8 cellular contexts compared by ENCODE assay signal in the genomic region with DNA sequence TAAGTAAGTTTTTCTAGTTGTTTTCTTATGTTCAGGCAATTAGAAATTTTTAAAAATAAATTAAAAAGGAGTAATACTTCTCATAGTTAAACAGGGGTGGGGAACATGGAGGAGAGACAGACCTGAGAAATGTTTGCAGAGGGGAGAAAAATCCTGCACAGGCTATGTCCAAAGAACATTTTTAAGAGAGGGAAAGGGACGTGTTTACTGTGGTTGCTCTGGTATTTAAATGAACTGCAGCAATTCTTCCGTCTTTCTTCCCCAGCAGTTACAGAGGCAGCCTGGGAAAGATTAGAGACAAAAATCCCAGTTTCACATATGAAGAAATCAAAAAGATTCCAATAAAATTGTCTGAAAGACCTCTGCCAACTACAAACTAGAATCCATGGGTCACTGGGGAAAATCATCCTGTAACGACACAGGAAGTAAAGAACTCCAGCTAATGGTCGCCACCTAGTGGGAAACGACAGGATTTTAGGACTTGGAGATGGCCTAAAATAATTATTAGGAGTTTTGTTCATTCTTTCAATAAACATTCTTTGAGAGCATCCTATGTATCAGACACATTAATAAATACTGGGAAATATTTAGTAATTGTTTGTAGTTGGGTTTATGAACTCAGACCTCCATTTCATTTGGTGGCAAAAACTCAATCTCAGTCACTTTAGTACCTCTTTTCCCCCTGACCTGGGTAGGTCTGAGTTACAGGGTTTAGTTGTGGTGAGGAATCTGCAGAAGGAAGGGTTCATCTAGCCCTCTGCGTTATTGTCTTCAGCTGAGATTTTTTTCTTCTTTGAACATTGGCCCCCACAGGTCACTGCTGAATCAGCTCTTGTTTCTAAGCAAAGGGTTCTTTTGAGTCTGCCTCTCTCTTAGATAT.
A peak's percentile ranks its signal among the peaks of the same experiment; 100 is the strongest.
DNase-seq lines count a peak whose midpoint lies in the region; ATAC-seq, FAIRE-seq and TF ChIP-seq lines count a peak whose summit lies in the region.

No MANE protein-coding gene starts in this region.

- DNase-seq in NCI-H1092 (lab: John Stamatoyannopoulos, UW) (peak; percentile 58), epithelial cell of proximal tubule (ENCODE audit: low read depth) (peak; percentile 27), middle frontal gyrus (ENCODE audit: extremely low spot score, low spot score) (peak; percentile 48), urothelium cell line (ENCODE audit: low spot score) (peak; percentile 40)

- no peak for FAIRE-seq in urothelium cell line (lab: Jason Lieb, UNC)

- H3K4me2 ChIP-seq in BLaER1 = peak overlapping the region; percentile 34; the same call in 1 of the 2 replicates

- H3K4me1 ChIP-seq in BLaER1 = peaks cover 12% of the 10 kb centered on the region

- peak; percentile 81 for TF ChIP-seq CTCF in epithelial cell of proximal tubule (conservative IDR thresholded peaks at IDR 0.05; ENCODE audit: low read depth, low read length)

- ATAC-seq in GM18498 (IDR thresholded peaks at IDR 0.05; ENCODE audit: unreplicated experiment) = peak; percentile 88
- peak; percentile 76 for ATAC-seq in HG02840 (IDR thresholded peaks at IDR 0.05; ENCODE audit: low FRiP score, unreplicated experiment)
- ATAC-seq in SK-N-SH treated with all-trans-retinoic acid at 6 μM for 48 hours = peak; percentile 97

- H3K4me3 ChIP-seq in BLaER1 (no peak overlapping the region), epithelial cell of proximal tubule (ENCODE audit: low read depth, low read length) (no peak overlapping the region)

- peak overlapping the region; percentile 16; the same call in 1 of the 2 replicates for H3K27ac ChIP-seq in BLaER1

- no peaks in the 10 kb centered on the region for H4K20me1 ChIP-seq in BLaER1

- H3K9me3 ChIP-seq in BLaER1 = no peaks in the 10 kb centered on the region

- H3K36me3 ChIP-seq in BLaER1 = no peaks in the 10 kb centered on the region

- no peak overlapping the region for H3K9ac ChIP-seq in BLaER1

- H3K27me3 ChIP-seq in BLaER1 = no peaks in the 10 kb centered on the region

TF ChIP-seq in SK-N-SH treated with all-trans-retinoic acid at 6 μM for 48 hours, 23 proteins besides CTCF, POLR2A, EP300 and RAD21:
- TF ChIP-seq GLIS3 (CRISPR knock-in tag; IDR thresholded peaks at IDR 0.05) (no peak), ESRRG (CRISPR knock-in tag; IDR thresholded peaks at IDR 0.05) (no peak), RARB (CRISPR knock-in tag; IDR thresholded peaks at IDR 0.05) (no peak), PPARA (CRISPR knock-in tag; IDR thresholded peaks at IDR 0.05; ENCODE audit: borderline replicate concordance) (no peak), ZFP30 (CRISPR knock-in tag; IDR thresholded peaks at IDR 0.05) (no peak), ARNTL (CRISPR knock-in tag; IDR thresholded peaks at IDR 0.05; ENCODE audit: borderline replicate concordance, low read depth) (no peak), TCF4 (CRISPR knock-in tag; IDR thresholded peaks at IDR 0.05; ENCODE audit: borderline replicate concordance) (no peak), BACH2 (CRISPR knock-in tag; IDR thresholded peaks at IDR 0.05; ENCODE audit: borderline replicate concordance) (no peak)
- TF ChIP-seq, protein P1, sequence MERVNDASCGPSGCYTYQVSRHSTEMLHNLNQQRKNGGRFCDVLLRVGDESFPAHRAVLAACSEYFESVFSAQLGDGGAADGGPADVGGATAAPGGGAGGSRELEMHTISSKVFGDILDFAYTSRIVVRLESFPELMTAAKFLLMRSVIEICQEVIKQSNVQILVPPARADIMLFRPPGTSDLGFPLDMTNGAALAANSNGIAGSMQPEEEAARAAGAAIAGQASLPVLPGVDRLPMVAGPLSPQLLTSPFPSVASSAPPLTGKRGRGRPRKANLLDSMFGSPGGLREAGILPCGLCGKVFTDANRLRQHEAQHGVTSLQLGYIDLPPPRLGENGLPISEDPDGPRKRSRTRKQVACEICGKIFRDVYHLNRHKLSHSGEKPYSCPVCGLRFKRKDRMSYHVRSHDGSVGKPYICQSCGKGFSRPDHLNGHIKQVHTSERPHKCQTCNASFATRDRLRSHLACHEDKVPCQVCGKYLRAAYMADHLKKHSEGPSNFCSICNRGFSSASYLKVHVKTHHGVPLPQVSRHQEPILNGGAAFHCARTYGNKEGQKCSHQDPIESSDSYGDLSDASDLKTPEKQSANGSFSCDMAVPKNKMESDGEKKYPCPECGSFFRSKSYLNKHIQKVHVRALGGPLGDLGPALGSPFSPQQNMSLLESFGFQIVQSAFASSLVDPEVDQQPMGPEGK (CRISPR knock-in tag; IDR thresholded peaks at IDR 0.05; ENCODE audit: borderline replicate concordance) = no peak
